In genomic region chr7:135160858-135161653, GRCh38 we compare ENCODE assay signal across 8 cellular contexts. TPM values are rescaled to one million over a fixed set of nuclear protein-coding genes. Genes with fewer than 3 reads are reported as not detected.
DNase-seq lines count a peak whose midpoint lies in the region; FAIRE-seq and TF ChIP-seq lines count a peak whose summit lies in the region.

No MANE protein-coding gene starts in this region.

- no peak for TF ChIP-seq CTCF in esophagus muscularis mucosa (IDR thresholded peaks at IDR 0.05)

- H3K4me3 ChIP-seq in esophagus muscularis mucosa (no peak overlapping the region), small intestine (ENCODE audit: low read depth in 1 of 2, low read length in 2 of 2) (no peak overlapping the region)

- peak; percentile 80 for DNase-seq in OCI-M1 (lab: John Stamatoyannopoulos, UW)
- DNase-seq in esophagus muscularis mucosa (ENCODE audit: extremely low spot score), result no peak
- DNase-seq in small intestine, result no peak
- no peak for DNase-seq in NCI-H2227 (lab: John Stamatoyannopoulos, UW; ENCODE audit: unreplicated experiment)
- DNase-seq in HTR-8/SVneo (ENCODE audit: insufficient read length, low spot score), result no peak
- DNase-seq in H54 (ENCODE audit: insufficient read length, low spot score), result no peak
- DNase-seq in activated T-cell treated with anti-CD3 and anti-CD28 coated beads for 4 hours, result no peak

- 58% methylated on average over 9 of the region's 9 CpGs for WGBS in esophagus muscularis mucosa
- 63 to 81% (median 76%) methylated on average over 9 of the region's 9 CpGs for WGBS in small intestine, 3 donors

- no peaks in the 10 kb centered on the region for H3K27me3 ChIP-seq in esophagus muscularis mucosa
- H3K27me3 ChIP-seq in small intestine (ENCODE audit: control insufficient read depth in 2 of 2, insufficient read depth in 2 of 2, low read length in 2 of 2), result no peaks in the 10 kb centered on the region

- FAIRE-seq in small intestine (lab: Jason Lieb, UNC) (no peak), HTR-8/SVneo (lab: Jason Lieb, UNC) (no peak), H54 (lab: Jason Lieb, UNC) (no peak)

- TF ChIP-seq POLR2A in GM19099 (IDR thresholded peaks at IDR 0.05; ENCODE audit: extremely low read depth, insufficient read length, low read depth) (peak; percentile 29), esophagus muscularis mucosa (IDR thresholded peaks at IDR 0.05; ENCODE audit: low read depth) (no peak), H54 (IDR thresholded peaks at IDR 0.05; ENCODE audit: low read depth, low read length) (no peak)

- H3K9me3 ChIP-seq in esophagus muscularis mucosa (peaks cover 0 to 7% (median 1%) of the 10 kb centered on the region in 4 donors), small intestine (ENCODE audit: control insufficient read depth, low read depth) (no peaks in the 10 kb centered on the region)

- peaks cover 52 to 82% (median 62%) of the 10 kb centered on the region in 4 donors for H3K4me1 ChIP-seq in esophagus muscularis mucosa
- H3K4me1 ChIP-seq in small intestine (ENCODE audit: control insufficient read depth in 2 of 2, insufficient read depth in 1 of 2, low read depth in 1 of 2, low read length in 1 of 2), result peaks cover 7 to 12% of the 10 kb centered on the region in 2 donors

- intact Hi-C loops in esophagus muscularis mucosa (cut with DNase I), result no loop called here

- H3K27ac ChIP-seq in esophagus muscularis mucosa (replicated peaks in 1 of 4) (peak overlapping the region; percentile 49 to 66 (median 56)), small intestine (ENCODE audit: low read depth in 1 of 2, low read length in 1 of 2) (peak overlapping the region; percentile 5 to 75)

- peaks cover 0 to 33% (median 26%) of the 10 kb centered on the region in 4 donors for H3K36me3 ChIP-seq in esophagus muscularis mucosa
- peaks cover under 1 to 8% of the 10 kb centered on the region in 2 donors for H3K36me3 ChIP-seq in small intestine (ENCODE audit: control insufficient read depth in 2 of 2, insufficient read depth in 2 of 2, low read length in 2 of 2)

- TF ChIP-seq EP300 in esophagus muscularis mucosa (IDR thresholded peaks at IDR 0.05), result no peak

RNA-seq across cellular contexts. Expression of gene CYREN, which starts 9.5 kb away (rescaled TPM):
- total RNA-seq in esophagus muscularis mucosa, result 10 to 100 TPM; 30.8 to 51.7 (median 40.2) TPM
- polyA plus RNA-seq in small intestine, result 10 to 100 TPM; 26.6 to 30.7 (median 27.0) TPM

RNA-seq across cellular contexts. Expression of gene TMEM140, which starts 13.2 kb away (rescaled TPM):
- 10 to 100 TPM; 13.0 to 21.2 (median 17.1) TPM for total RNA-seq in esophagus muscularis mucosa
- polyA plus RNA-seq in small intestine, result 10 to 100 TPM in 2 of 3 donors, 1 to 10 TPM in 1; 5.4 to 13.2 (median 11.7) TPM

RNA-seq across cellular contexts. Expression of gene WDR91, which starts 50.3 kb away (rescaled TPM):
- 10 to 100 TPM; 13.3 to 27.4 (median 20.4) TPM for total RNA-seq in esophagus muscularis mucosa
- 1 to 10 TPM; 2.7 to 5.8 (median 4.7) TPM for polyA plus RNA-seq in small intestine
